29 cellular contexts compared by ENCODE assay signal in the genomic region with DNA sequence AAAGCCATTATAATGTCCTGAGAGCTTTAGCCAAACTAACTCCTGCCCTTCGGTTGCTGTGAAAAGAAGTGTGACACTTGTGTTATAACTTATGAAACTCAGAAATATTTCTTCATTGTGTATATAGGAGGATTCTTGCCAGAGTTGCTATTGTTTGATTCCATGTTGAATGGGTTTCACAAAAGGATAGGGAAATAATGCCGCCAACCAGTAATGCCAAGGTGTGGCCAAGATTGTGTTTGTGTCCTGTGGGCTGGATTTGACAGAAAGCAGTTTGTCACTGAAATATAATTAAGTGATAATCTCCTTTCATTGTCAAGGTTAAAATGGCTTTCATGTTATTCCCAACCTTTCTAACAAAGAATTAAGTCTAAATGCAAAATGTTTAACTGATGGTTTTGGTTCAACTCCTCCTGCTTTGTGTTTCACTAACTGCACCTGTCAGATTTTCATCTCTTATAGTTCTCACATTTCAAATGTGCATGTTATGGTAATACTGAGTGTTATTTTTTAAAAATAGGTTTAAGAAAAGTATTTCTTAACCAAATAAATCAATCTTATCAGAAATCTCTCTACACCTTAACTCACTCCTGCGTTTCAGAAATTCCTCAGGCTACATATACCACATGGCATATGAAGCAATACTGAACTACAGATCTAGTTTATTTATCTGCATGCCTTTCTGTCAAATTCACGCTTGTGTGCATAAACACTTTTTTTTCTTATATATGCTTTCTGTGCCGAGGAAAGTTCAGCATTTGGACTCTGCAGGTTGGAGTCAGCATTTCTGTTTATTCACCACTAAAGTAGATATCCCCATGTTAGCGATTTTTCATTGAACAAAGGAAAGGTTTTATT. TPM values are rescaled to one million over a fixed set of nuclear protein-coding genes. Genes with fewer than 3 reads are reported as not detected.
DNase-seq lines count a peak whose midpoint lies in the region; ATAC-seq and TF ChIP-seq lines count a peak whose summit lies in the region.
"Had no signal": no experiment of that assay in that cellular context is flagged by ENCODE, and none has a peak within 500 bp of the region (broad histone marks: within the 10 kb centered on the region; RNA-seq: fewer than 3 reads in every experiment).

A gene (minus strand): TSS at position 66 of the 858 bp plus-strand sequence. CDS start 58 bp downstream, at position 8.

- TF ChIP-seq CTCF in activated CD8-positive, alpha-beta T cell treated with anti-CD3 and anti-CD28 coated beads for 36 hours (IDR thresholded peaks at IDR 0.05), result no peak

- peaks cover 23% of the 10 kb centered on the region for H3K4me1 Mint-ChIP-seq in activated CD8-positive, alpha-beta T cell treated with anti-CD3 and anti-CD28 coated beads, Interleukin-2, amount 10 ng/mL, durations not matched to agents 7 days and 5 days (ENCODE audit: low read depth)
- H3K4me1 Mint-ChIP-seq in activated CD8-positive, alpha-beta T cell treated with anti-CD3 and anti-CD28 coated beads for 36 hours (ENCODE audit: low read depth), result peaks cover 9% of the 10 kb centered on the region
- H3K4me1 Mint-ChIP-seq: CD14-positive monocyte, endodermal cell had no signal

- POLR2A ChIA-PET in activated CD8-positive, alpha-beta T cell treated with anti-CD3 and anti-CD28 coated beads, Interleukin-2, amount 10 ng/mL, durations not matched to agents 7 days and 5 days (lab: Charles Lee), result no interaction called here
- POLR2A ChIA-PET in activated CD8-positive, alpha-beta T cell treated with anti-CD3 and anti-CD28 coated beads for 36 hours (lab: Charles Lee), result no interaction called here

- peak within 1 kb of the TSS; percentile 24 for H3K27ac ChIP-seq in cingulate gyrus (ENCODE audit: low read depth, low read length)
- H3K27ac ChIP-seq in temporal lobe (ENCODE audit: low read depth, low read length), result peak within 1 kb of the TSS; percentile 19
- H3K27ac ChIP-seq: KMS-11, PC-9, stomach, transverse colon had no signal

- H3K4me3 Mint-ChIP-seq in activated CD8-positive, alpha-beta T cell treated with anti-CD3 and anti-CD28 coated beads, Interleukin-2, amount 10 ng/mL, durations not matched to agents 7 days and 5 days, result peak within 1 kb of the TSS; percentile 7
- no peak within 1 kb of the TSS for H3K4me3 Mint-ChIP-seq in activated CD8-positive, alpha-beta T cell treated with anti-CD3 and anti-CD28 coated beads for 36 hours
- H3K4me3 Mint-ChIP-seq: activated CD4-positive, alpha-beta T cell treated with anti-CD3 and anti-CD28 coated beads for 36 hours; activated CD8-positive, alpha-beta memory T cell treated with anti-CD3 and anti-CD28 coated beads, Interleukin-2, amount 10 ng/mL, durations not matched to agents 7 days and 5 days; CD14-positive monocyte; endodermal cell had no signal

- H3K9me3 Mint-ChIP-seq in activated CD8-positive, alpha-beta T cell treated with anti-CD3 and anti-CD28 coated beads, Interleukin-2, amount 10 ng/mL, durations not matched to agents 7 days and 5 days (ENCODE audit: insufficient read depth), result no peaks in the 10 kb centered on the region
- H3K9me3 Mint-ChIP-seq in activated CD8-positive, alpha-beta T cell treated with anti-CD3 and anti-CD28 coated beads for 36 hours, result no peaks in the 10 kb centered on the region
- H3K9me3 Mint-ChIP-seq: CD14-positive monocyte had no signal

- CTCF ChIA-PET in activated CD8-positive, alpha-beta T cell treated with anti-CD3 and anti-CD28 coated beads, Interleukin-2, amount 10 ng/mL, durations not matched to agents 7 days and 5 days (lab: Charles Lee), result no interaction called here
- CTCF ChIA-PET in activated CD8-positive, alpha-beta T cell treated with anti-CD3 and anti-CD28 coated beads for 36 hours (lab: Charles Lee), result no interaction called here

- intact Hi-C loops in activated CD8-positive, alpha-beta T cell treated with anti-CD3 and anti-CD28 coated beads for 36 hours (cut with micrococcal nuclease), result no loop called here

- H3K27ac Mint-ChIP-seq in activated CD8-positive, alpha-beta T cell treated with anti-CD3 and anti-CD28 coated beads, Interleukin-2, amount 10 ng/mL, durations not matched to agents 7 days and 5 days, result peak within 1 kb of the TSS; percentile 57
- H3K27ac Mint-ChIP-seq in activated CD8-positive, alpha-beta T cell treated with anti-CD3 and anti-CD28 coated beads for 36 hours, result no peak within 1 kb of the TSS
- H3K27ac Mint-ChIP-seq: activated CD4-positive, alpha-beta T cell treated with anti-CD3 and anti-CD28 coated beads for 36 hours; endodermal cell had no signal

- H3K36me3 Mint-ChIP-seq in activated CD8-positive, alpha-beta T cell treated with anti-CD3 and anti-CD28 coated beads, Interleukin-2, amount 10 ng/mL, durations not matched to agents 7 days and 5 days (ENCODE audit: low read depth), result no peaks in the 10 kb centered on the region
- no peaks in the 10 kb centered on the region for H3K36me3 Mint-ChIP-seq in activated CD8-positive, alpha-beta T cell treated with anti-CD3 and anti-CD28 coated beads for 36 hours (ENCODE audit: low read depth)
- H3K36me3 Mint-ChIP-seq: activated CD8-positive, alpha-beta memory T cell treated with anti-CD3 and anti-CD28 coated beads, Interleukin-2, amount 10 ng/mL, durations not matched to agents 7 days and 5 days had no signal

- H3K27me3 Mint-ChIP-seq in activated CD8-positive, alpha-beta T cell treated with anti-CD3 and anti-CD28 coated beads, Interleukin-2, amount 10 ng/mL, durations not matched to agents 7 days and 5 days (ENCODE audit: low read depth), result peaks cover 15% of the 10 kb centered on the region
- H3K27me3 Mint-ChIP-seq in activated CD8-positive, alpha-beta T cell treated with anti-CD3 and anti-CD28 coated beads for 36 hours, result peaks cover 2% of the 10 kb centered on the region
- H3K27me3 Mint-ChIP-seq: activated CD4-positive, alpha-beta T cell treated with anti-CD3 and anti-CD28 coated beads for 36 hours had no signal

- ATAC-seq in activated CD8-positive, alpha-beta T cell treated with anti-CD3 and anti-CD28 coated beads, Interleukin-2, amount 10 ng/mL, durations not matched to agents 7 days and 5 days, result no peak
- ATAC-seq in activated CD8-positive, alpha-beta T cell treated with anti-CD3 and anti-CD28 coated beads for 36 hours, result no peak
- peak; percentile 7 for ATAC-seq in HG03378 (IDR thresholded peaks at IDR 0.05; ENCODE audit: unreplicated experiment)
- no peak for ATAC-seq in GM19395 (IDR thresholded peaks at IDR 0.05; ENCODE audit: unreplicated experiment)
- ATAC-seq in HG03521 (IDR thresholded peaks at IDR 0.05; ENCODE audit: unreplicated experiment), result no peak
- ATAC-seq: activated CD4-positive, alpha-beta T cell treated with anti-CD3 and anti-CD28 coated beads for 36 hours had no signal

- no peak for DNase-seq in activated CD8-positive, alpha-beta T cell treated with anti-CD3 and anti-CD28 coated beads, Interleukin-2, amount 10 ng/mL, durations not matched to agents 7 days and 5 days
- no peak for DNase-seq in activated CD8-positive, alpha-beta T cell treated with anti-CD3 and anti-CD28 coated beads for 36 hours
- no peak for DNase-seq in COLO829 (ENCODE audit: low spot score)
- DNase-seq: ACHN; activated CD4-positive, alpha-beta T cell treated with anti-CD3 and anti-CD28 coated beads for 36 hours; activated CD8-positive, alpha-beta memory T cell treated with anti-CD3 and anti-CD28 coated beads, Interleukin-2, amount 10 ng/mL, durations not matched to agents 7 days and 5 days; activated effector memory CD4-positive, alpha-beta T cell treated with anti-CD3 and anti-CD28 coated beads, Interleukin-2, amount 50 U/mL, for 16 hours; cortex of kidney; DMS153; endodermal cell; NCI-H1694; NCI-H2227 treated with DMSO at 0.1 percent for 48 hours; NCI-H82; PC-9; SHP77; stimulated activated CD4-positive, alpha-beta T cell treated with anti-CD3 and anti-CD28 coated beads, Interleukin-2, amount 100 ng/mL, for 48 hours; stomach; T-helper 1 cell; transverse colon had no signal

RNA-seq across cellular contexts. Expression of the gene that starts here (rescaled TPM):
- total RNA-seq in activated CD8-positive, alpha-beta T cell treated with anti-CD3 and anti-CD28 coated beads, Interleukin-2, amount 10 ng/mL, durations not matched to agents 7 days and 5 days, result not detected
- not detected for total RNA-seq in activated CD8-positive, alpha-beta T cell treated with anti-CD3 and anti-CD28 coated beads for 36 hours
- total RNA-seq in temporal lobe, result not detected
- total RNA-seq: activated CD4-positive, alpha-beta T cell treated with anti-CD3 and anti-CD28 coated beads for 36 hours; activated CD8-positive, alpha-beta memory T cell treated with anti-CD3 and anti-CD28 coated beads, Interleukin-2, amount 10 ng/mL, durations not matched to agents 7 days and 5 days; HT1080; omental fat pad; PC-9; renal cortical epithelial cell; stomach; transverse colon had no signal
